8 cellular contexts compared by ENCODE assay signal in genomic region chr16:53061701-53062159, GRCh38. TPM values are rescaled to one million over a fixed set of nuclear protein-coding genes. Genes with fewer than 3 reads are reported as not detected.
DNase-seq lines count a peak whose midpoint lies in the region; ATAC-seq and TF ChIP-seq lines count a peak whose summit lies in the region.

No MANE protein-coding gene starts in this region.

- H3K79me2 ChIP-seq in OCI-LY3 (ENCODE audit: low read length): peaks cover 80% of the 10 kb centered on the region

- in situ Hi-C loops in HAP-1 (cut with MboI; ENCODE audit: low sequenced_read_pairs): loop anchor here (25.0 kb wide), 1 partner anchor 151 kb away; no protein-coding TSS in a partner anchor

- DNase-seq in activated T-cell treated with anti-CD3 and anti-CD28 coated beads for 48 hours (ENCODE audit: low read depth): peak; percentile 16
- DNase-seq in activated T-cell treated with anti-CD3 and anti-CD28 coated beads, Interleukin-2, amount 50 U/mL, for 1 hour: no peak
- no peak for DNase-seq in heart right ventricle
- no peak for DNase-seq in NCI-H1048 (lab: John Stamatoyannopoulos, UW)
- DNase-seq in globus pallidus (ENCODE audit: low spot score): no peak
- no peak for DNase-seq in HAP-1 (ENCODE audit: low spot score in 2 of 2)

- H3K4me1 ChIP-seq in OCI-LY3 (ENCODE audit: low read length) (peaks cover 95% of the 10 kb centered on the region), heart right ventricle (peaks cover 9 to 85% (median 69%) of the 10 kb centered on the region in 9 donors), HAP-1 (no peaks in the 10 kb centered on the region)

- ATAC-seq in HG02840 (IDR thresholded peaks at IDR 0.05; ENCODE audit: low FRiP score, unreplicated experiment): peak; percentile 79
- peak in 6 of 8 donors; percentile 31 to 64 (median 49) for ATAC-seq in heart right ventricle

- peak overlapping the region; percentile 65 for H3K4me3 ChIP-seq in OCI-LY3 (ENCODE audit: low read length)
- no peak overlapping the region for H3K4me3 ChIP-seq in heart right ventricle
- H3K4me3 ChIP-seq in HAP-1: no peak overlapping the region

- no peaks in the 10 kb centered on the region for H3K27me3 ChIP-seq in OCI-LY3 (ENCODE audit: low read depth, low read length)
- no peaks in the 10 kb centered on the region for H3K27me3 ChIP-seq in heart right ventricle
- H3K27me3 ChIP-seq in HAP-1 (ENCODE audit: low read depth): no peaks in the 10 kb centered on the region

- H4K20me1 ChIP-seq in OCI-LY3 (ENCODE audit: insufficient read depth, low read length): no peaks in the 10 kb centered on the region

- peak overlapping the region; percentile 99 for H3K27ac ChIP-seq in OCI-LY3 (ENCODE audit: low read length)
- peak overlapping the region in 8 of 10 donors; percentile 8 to 59 (median 39) for H3K27ac ChIP-seq in heart right ventricle

- H3K9ac ChIP-seq in OCI-LY3 (ENCODE audit: low read length): peak overlapping the region; percentile 83

- peak overlapping the region; percentile 69 for H3K4me2 ChIP-seq in OCI-LY3 (ENCODE audit: low read length)

- 51 to 64% methylated on average over 3 of the region's 3 CpGs for WGBS in heart right ventricle, 2 donors

- TF ChIP-seq CTCF in OCI-LY3 (IDR thresholded peaks at IDR 0.05; ENCODE audit: low read depth, low read length) (peak; percentile 41), heart right ventricle (IDR thresholded peaks at IDR 0.05) (no peak)

- intact Hi-C loops in heart right ventricle (cut with DNase I): no loop called here

- no peak overlapping the region for H2AFZ ChIP-seq in OCI-LY3 (ENCODE audit: low read depth, low read length)

- H3K9me3 ChIP-seq in OCI-LY3 (ENCODE audit: insufficient read depth, low read length) (no peaks in the 10 kb centered on the region), heart right ventricle (no peaks in the 10 kb centered on the region), HAP-1 (no peaks in the 10 kb centered on the region)

- H3K36me3 ChIP-seq in OCI-LY3 (replicated peaks; ENCODE audit: low read depth, low read length) (peaks cover 12% of the 10 kb centered on the region), heart right ventricle (peaks cover 0 to 1% (median 0%) of the 10 kb centered on the region in 9 donors), HAP-1 (replicated peaks) (no peaks in the 10 kb centered on the region)

RNA-seq across cellular contexts. Expression of gene CHD9, which starts 6.9 kb away (rescaled TPM):
- total RNA-seq in heart right ventricle: 10 to 100 TPM; 39.6 to 58.4 (median 45.1) TPM
- polyA plus RNA-seq in heart right ventricle: 10 to 100 TPM in 1 of 2 donors, 1 to 10 TPM in 1; 7.0 to 15.7 TPM

RNA-seq across cellular contexts. Expression of gene CHD9NB, which starts 9.0 kb away (rescaled TPM):
- total RNA-seq in heart right ventricle: 1 to 10 TPM in 1 of 10 donors, under 1 TPM in 7, not detected in 2; 0.29 to 1.2 (median 0.51) TPM
- 1 to 10 TPM in 1 of 2 donors, under 1 TPM in 1; 0.17 to 1.5 TPM for polyA plus RNA-seq in heart right ventricle
